Comparison of ENCODE assay signal across 10 cellular contexts in the genomic region with DNA sequence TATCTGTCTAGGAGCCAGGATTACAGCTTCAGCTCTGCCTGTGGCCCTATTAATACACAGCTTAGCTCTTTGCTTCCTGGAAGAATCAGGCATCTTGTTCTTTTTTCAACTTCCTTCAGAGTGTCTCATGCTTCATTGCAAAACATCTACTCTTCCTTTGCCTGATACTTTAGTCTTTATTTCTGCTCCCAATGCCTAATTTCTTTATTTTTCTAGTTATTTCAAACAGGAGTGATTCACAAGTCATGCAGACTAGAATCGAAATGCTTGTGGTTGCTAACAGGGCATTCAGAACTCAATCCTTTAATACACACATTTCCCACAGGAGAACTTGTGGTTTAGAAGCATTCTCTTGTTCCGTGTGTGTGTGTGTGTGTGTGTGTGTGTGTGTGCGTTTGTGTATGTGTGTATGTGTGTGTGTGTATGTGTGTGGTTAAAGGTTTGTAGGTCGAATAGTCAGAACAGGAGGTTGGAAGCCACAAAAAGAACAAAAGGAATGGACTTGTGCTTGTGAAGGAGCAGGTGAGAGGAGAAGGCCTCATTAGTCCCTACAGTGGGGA. TPM values are rescaled to one million over a fixed set of nuclear protein-coding genes. Genes with fewer than 3 reads are reported as not detected.
DNase-seq lines count a peak whose midpoint lies in the region; ATAC-seq, FAIRE-seq and TF ChIP-seq lines count a peak whose summit lies in the region.
"Had no signal": no experiment of that assay in that cellular context is flagged by ENCODE, and none has a peak within 500 bp of the region (broad histone marks: within the 10 kb centered on the region; RNA-seq: fewer than 3 reads in every experiment).

No MANE protein-coding gene starts in this region.

- peak; percentile 65 for FAIRE-seq in RCC 7860 (lab: Jason Lieb, UNC)

- ATAC-seq in GM18868 (IDR thresholded peaks at IDR 0.05; ENCODE audit: unreplicated experiment) = peak; percentile 13

- H3K4me1 Mint-ChIP-seq in type B pancreatic cell (ENCODE audit: unreplicated experiment) = no peaks in the 10 kb centered on the region

- H3K9me3 Mint-ChIP-seq in type B pancreatic cell = no peaks in the 10 kb centered on the region

- H3K27me3 Mint-ChIP-seq in type B pancreatic cell = peaks cover 32% of the 10 kb centered on the region

- H3K4me3 Mint-ChIP-seq in type B pancreatic cell = no peak overlapping the region

- no peak overlapping the region for H3K27ac Mint-ChIP-seq in type B pancreatic cell

- DNase-seq in AG09319 (ENCODE audit: extremely low read depth, low read depth) (peak; percentile 52), RCC 7860 (ENCODE audit: low spot score) (peak; percentile 41), glomerular visceral epithelial cell (ENCODE audit: extremely low spot score) (peak; percentile 91), caudate nucleus (lab: John Stamatoyannopoulos, UW) (no peak), NCI-H1105 (lab: John Stamatoyannopoulos, UW) (no peak), type B pancreatic cell (ENCODE audit: extremely low spot score, unreplicated experiment) (no peak), T-helper 9 cell (no peak)
- DNase-seq: GDM1 had no signal

- no peak overlapping the region for H3K27ac ChIP-seq in caudate nucleus (ENCODE audit: low read depth, low read length)
- H3K27ac ChIP-seq: RWPE1 had no signal

- TF ChIP-seq CTCF in AG09319 (IDR thresholded peaks at IDR 0.05; ENCODE audit: low read depth, low read length) (no peak), type B pancreatic cell (conservative IDR thresholded peaks at IDR 0.05) (no peak)

- no peaks in the 10 kb centered on the region for H3K36me3 Mint-ChIP-seq in type B pancreatic cell

RNA-seq across cellular contexts. Expression of a gene that starts 28.3 kb away (rescaled TPM):
- 18.7 and 22.7 TPM in 2 replicates for total RNA-seq in type B pancreatic cell (ENCODE audit: low replicate concordance)

RNA-seq across cellular contexts. Expression of a gene that starts 46.1 kb away (rescaled TPM):
- total RNA-seq in type B pancreatic cell (ENCODE audit: low replicate concordance) = 36.2 and 36.7 TPM in 2 replicates

Comparison
In these comparisons a context has a peak if more than half of its experiments do, and no peak if none do; other contexts are left out.
1. DNase-seq: peak in AG09319 (single experiment), RCC 7860 (single experiment) and glomerular visceral epithelial cell (single experiment); none in caudate nucleus (0 of 61), NCI-H1105 (single experiment), type B pancreatic cell (single experiment) and T-helper 9 cell (single experiment).